26 cellular contexts compared by ENCODE assay signal in the genomic region with DNA sequence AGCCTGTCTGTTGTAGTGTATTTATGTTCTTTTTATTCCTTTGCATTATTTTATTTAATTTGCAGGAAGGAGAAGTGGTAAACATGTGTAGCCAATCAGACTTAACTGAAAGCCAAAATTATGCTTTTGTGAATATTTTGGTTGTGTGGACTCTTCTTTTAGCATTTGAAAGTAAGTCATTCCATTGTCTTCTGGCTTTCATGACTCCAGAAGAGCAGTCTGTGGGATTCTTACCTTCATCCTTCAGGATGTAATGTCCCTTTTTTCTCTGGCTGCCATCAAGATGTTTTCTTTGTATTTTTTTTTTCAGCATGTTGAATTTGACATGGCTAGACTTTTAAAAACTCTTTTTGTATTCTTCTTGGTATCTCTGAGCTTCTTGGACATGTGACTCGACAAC.
"Had no signal": no experiment of that assay in that cellular context is flagged by ENCODE, and none has a peak within 500 bp of the region (broad histone marks: within the 10 kb centered on the region; RNA-seq: fewer than 3 reads in every experiment).

No MANE protein-coding gene starts in this region.

- H3K79me2 ChIP-seq: hepatocyte had no signal

- H3K27ac ChIP-seq: esophagus muscularis mucosa, foreskin keratinocyte, gastroesophageal sphincter, heart left ventricle, hepatocyte, left lung, neutrophil, pancreas, suprapubic skin, transverse colon, vagina had no signal

- H3K36me3 ChIP-seq: esophagus muscularis mucosa, gastroesophageal sphincter, heart left ventricle, left lung, neutrophil, pancreas, suprapubic skin, transverse colon, vagina had no signal

- H2AFZ ChIP-seq: hepatocyte had no signal

- DNase-seq: effector memory CD4-positive, alpha-beta T cell; foreskin keratinocyte; heart left ventricle; kidney; left lung; mesenchymal stem cell; mucosa of descending colon; naive B cell; pancreas; stimulated activated CD4-positive, alpha-beta T cell treated with anti-CD3 and anti-CD28 coated beads, Interleukin-12 subunit alpha, Interleukin-12 subunit beta, amount 100 ng/mL, for 4 hours; stimulated activated CD4-positive, alpha-beta T cell treated with anti-CD3 and anti-CD28 coated beads, Interleukin-1b, Interleukin-23, amount 100 ng/mL, for 48 hours; stimulated activated CD4-positive, alpha-beta T cell treated with anti-CD3 and anti-CD28 coated beads, Interleukin-4, amount 100 ng/mL, for 1 hour; stimulated activated CD8-positive, alpha-beta memory T cell treated with anti-CD3 and anti-CD28 coated beads, Interleukin-4, amount 100 ng/mL, for 48 hours; stimulated activated naive CD4-positive, alpha-beta T cell; stimulated activated naive CD8-positive, alpha-beta T cell treated with anti-CD3 and anti-CD28 coated beads, Interleukin-15, amount 100 ng/mL, for 72 hours; transverse colon had no signal

- H3K9me3 ChIP-seq: esophagus muscularis mucosa, gastroesophageal sphincter, mucosa of descending colon, neutrophil, pancreas, suprapubic skin, vagina had no signal

- ATAC-seq: foreskin keratinocyte; gastroesophageal sphincter; heart left ventricle; left lung; mucosa of descending colon; natural killer cell treated with Interleukin-12 subunit alpha and Interleukin-12 subunit beta and Interleukin-15 and Interleukin-18, amount 100 ng/mL, for 72 hours; pancreas; sciatic nerve; stimulated activated naive CD8-positive, alpha-beta T cell treated with anti-CD3 and anti-CD28 coated beads, Interleukin-15, amount 100 ng/mL, for 72 hours had no signal

- FAIRE-seq: endothelial cell of umbilical vein, kidney, pancreas had no signal

- H3K27me3 ChIP-seq: esophagus muscularis mucosa, gastroesophageal sphincter, heart left ventricle, left lung, neutrophil, pancreas, suprapubic skin, transverse colon, vagina had no signal

- H3K4me2 ChIP-seq: hepatocyte, smooth muscle cell had no signal

- H3K4me1 ChIP-seq: esophagus muscularis mucosa, foreskin keratinocyte, gastroesophageal sphincter, pancreas, suprapubic skin, transverse colon, vagina had no signal

- H3K4me3 ChIP-seq: esophagus muscularis mucosa, gastroesophageal sphincter, heart left ventricle, hepatocyte, left lung, mucosa of descending colon, pancreas, smooth muscle cell, suprapubic skin, transverse colon, vagina had no signal
